In genomic region chr10:33327750-33328149, GRCh38 we compare ENCODE assay signal across 11 cellular contexts. TPM values are rescaled to one million over a fixed set of nuclear protein-coding genes. Genes with fewer than 3 reads are reported as not detected.
DNase-seq lines count a peak whose midpoint lies in the region; FAIRE-seq and TF ChIP-seq lines count a peak whose summit lies in the region.
"Had no signal": no experiment of that assay in that cellular context is flagged by ENCODE, and none has a peak within 500 bp of the region (broad histone marks: within the 10 kb centered on the region; RNA-seq: fewer than 3 reads in every experiment).

No MANE protein-coding gene starts in this region.

- TF ChIP-seq RAD21 in H1 (IDR thresholded peaks at IDR 0.05 in 1 of 2, conservative IDR thresholded peaks at IDR 0.05 in 1 of 2; ENCODE audit: low read depth in 2 of 2, low read length in 2 of 2), result peak; percentile 60 to 69; a peak in 3 of 4 replicates

- H3K36me3 ChIP-seq in H1 (ENCODE audit: control insufficient read depth in 2 of 4, insufficient read depth in 4 of 4, low read length in 3 of 4), result peaks cover 0 to 9% (median 0%) of the 10 kb centered on the region in 4 experiments; a peak in 1 of 8 replicates
- no peaks in the 10 kb centered on the region for H3K36me3 ChIP-seq in mesendoderm (ENCODE audit: control insufficient read depth, insufficient read depth, low read length)
- H3K36me3 ChIP-seq in vagina, result no peaks in the 10 kb centered on the region
- H3K36me3 ChIP-seq in sigmoid colon, result peaks cover 0 to 12% (median 0%) of the 10 kb centered on the region in 4 donors

- intact Hi-C loops in vagina (cut with DNase I) (no loop called here), sigmoid colon (cut with DNase I) (no loop called here)

- H3K56ac ChIP-seq in H1 (replicated peaks; ENCODE audit: insufficient read length, low read depth, low read length) (no peak overlapping the region), mesendoderm (ENCODE audit: low read length) (no peak overlapping the region)

- CTCF ChIA-PET in H1 (lab: Charles Lee; ENCODE audit: partially characterized antibody), result interaction anchor here (0.5 to 3.4 kb wide), 14 partner anchors 9 to 978 kb away, joined by 3 to 10 read pairs (median 4); no protein-coding TSS in a partner anchor

- no peak overlapping the region for H4K8ac ChIP-seq in H1 (ENCODE audit: extremely low read depth, insufficient read depth, low read length)
- H4K8ac ChIP-seq in mesendoderm (ENCODE audit: low read depth, low read length), result no peak overlapping the region

- no peak overlapping the region for H2AK5ac ChIP-seq in H1 (ENCODE audit: low read depth, low read length)
- H2AK5ac ChIP-seq in mesendoderm (ENCODE audit: low read length), result no peak overlapping the region

- H3K4me2 ChIP-seq in H1 (ENCODE audit: insufficient read depth in 1 of 2, low read depth in 2 of 2, low read length in 2 of 2), result no peak overlapping the region
- H3K4me2 ChIP-seq in mesendoderm (ENCODE audit: low read length), result no peak overlapping the region

- H2BK5ac ChIP-seq in H1 (ENCODE audit: low read depth, low read length), result no peak overlapping the region
- no peak overlapping the region for H2BK5ac ChIP-seq in mesendoderm (ENCODE audit: low read length)

- no peaks in the 10 kb centered on the region for H3K79me1 ChIP-seq in H1 (ENCODE audit: low read depth, low read length)
- no peaks in the 10 kb centered on the region for H3K79me1 ChIP-seq in mesendoderm (ENCODE audit: low read length)

- no peak overlapping the region for H4K5ac ChIP-seq in H1 (ENCODE audit: insufficient read length, low read depth, low read length)
- H4K5ac ChIP-seq in mesendoderm (ENCODE audit: low read length), result no peak overlapping the region

- H4K91ac ChIP-seq in H1 (replicated peaks; ENCODE audit: insufficient read length, low read length), result no peak overlapping the region

- H3K9me3 ChIP-seq in H1 (ENCODE audit: insufficient read depth in 2 of 2, low read depth in 1 of 2, low read length in 1 of 2) (no peaks in the 10 kb centered on the region), vagina (no peaks in the 10 kb centered on the region), sigmoid colon (no peaks in the 10 kb centered on the region)

- no peak overlapping the region for H2AFZ ChIP-seq in H1 (ENCODE audit: low read length)

- H3K4me1 ChIP-seq in H1 (replicated peaks in 1 of 4; ENCODE audit: control insufficient read depth in 3 of 4, insufficient read depth in 4 of 4, low read length in 3 of 4) (no peaks in the 10 kb centered on the region), mesendoderm (ENCODE audit: control insufficient read depth, low read depth, low read length) (peaks cover 5% of the 10 kb centered on the region), vagina (peaks cover 17% of the 10 kb centered on the region), sigmoid colon (peaks cover 0 to 54% (median 21%) of the 10 kb centered on the region in 4 donors)

- TF ChIP-seq CTCF in C4-2B (conservative IDR thresholded peaks at IDR 0.05) (peak; percentile 58), LNCaP clone FGC (IDR thresholded peaks at IDR 0.05; ENCODE audit: control insufficient read depth, extremely low read depth, insufficient read depth) (peak; percentile 48), H1 (IDR thresholded peaks at IDR 0.05; ENCODE audit: control extremely low read depth in 1 of 3, insufficient read depth in 1 of 3, low read depth in 1 of 3, low read length in 3 of 3) (peak in 2 of 3 experiments; percentile 36 to 49; a peak in 2 of 4 replicates), vagina (IDR thresholded peaks at IDR 0.05) (no peak), sigmoid colon (IDR thresholded peaks at IDR 0.05) (no peak)

- H3K18ac ChIP-seq in H1 (ENCODE audit: extremely low read depth, low read length) (no peak overlapping the region), mesendoderm (ENCODE audit: low read length) (no peak overlapping the region)

- H2BK12ac ChIP-seq in H1 (ENCODE audit: low read depth, low read length), result no peak overlapping the region

- H3K27ac ChIP-seq in C4-2B (no peak overlapping the region), H1 (ENCODE audit: low read depth, low read length) (no peak overlapping the region), mesendoderm (ENCODE audit: low read depth, low read length) (no peak overlapping the region), vagina (no peak overlapping the region), sigmoid colon (no peak overlapping the region)
- H3K27ac ChIP-seq: epithelial cell of prostate had no signal

- TF ChIP-seq POLR2A in H1 (IDR thresholded peaks at IDR 0.05; ENCODE audit: control extremely low read depth in 1 of 2, low read depth in 2 of 2, low read length in 2 of 2) (no peak), vagina (IDR thresholded peaks at IDR 0.05) (no peak), sigmoid colon (IDR thresholded peaks at IDR 0.05) (no peak)

- no peak overlapping the region for H3K4me3 ChIP-seq in LNCaP clone FGC (ENCODE audit: low read depth, low read length)
- no peak overlapping the region for H3K4me3 ChIP-seq in H1 (ENCODE audit: extremely low read depth in 1 of 4, insufficient read depth in 2 of 4, low read depth in 3 of 4, low read length in 4 of 4)
- H3K4me3 ChIP-seq in mesendoderm (ENCODE audit: low read length), result no peak overlapping the region
- no peak overlapping the region for H3K4me3 ChIP-seq in vagina
- no peak overlapping the region for H3K4me3 ChIP-seq in sigmoid colon

- no peaks in the 10 kb centered on the region for H3K79me2 ChIP-seq in H1 (ENCODE audit: control insufficient read depth in 1 of 2, insufficient read depth in 2 of 2, low read length in 2 of 2)
- H3K79me2 ChIP-seq in mesendoderm (ENCODE audit: control insufficient read depth, insufficient read depth, low read length), result no peaks in the 10 kb centered on the region

- no peak overlapping the region for H2BK20ac ChIP-seq in H1 (ENCODE audit: low read length)

- H3K27me3 ChIP-seq in H1 (replicated peaks in 1 of 4; ENCODE audit: control insufficient read depth in 3 of 4, extremely low read depth in 1 of 4, insufficient read depth in 3 of 4, low read length in 3 of 4) (peaks cover 0 to 3% (median 1%) of the 10 kb centered on the region in 4 experiments; a peak in 3 of 7 replicates), mesendoderm (ENCODE audit: insufficient read depth, low read length, poor library complexity) (no peaks in the 10 kb centered on the region), vagina (no peaks in the 10 kb centered on the region), sigmoid colon (no peaks in the 10 kb centered on the region)

- H3K14ac ChIP-seq in H1 (ENCODE audit: insufficient read length), result no peak overlapping the region

- H3K4ac ChIP-seq in H1 (replicated peaks; ENCODE audit: insufficient read length, low read depth, low read length) (no peak overlapping the region), mesendoderm (ENCODE audit: low read depth, low read length) (no peak overlapping the region)

- POLR2A ChIA-PET in H1 (lab: Charles Lee; ENCODE audit: partially characterized antibody), result no interaction called here

- no peaks in the 10 kb centered on the region for H4K20me1 ChIP-seq in H1 (replicated peaks in 1 of 2; ENCODE audit: control insufficient read depth in 1 of 2, insufficient read depth in 2 of 2, low read length in 2 of 2)

- H2BK15ac ChIP-seq in H1 (ENCODE audit: low read length), result no peak overlapping the region
- no peak overlapping the region for H2BK15ac ChIP-seq in mesendoderm (replicated peaks; ENCODE audit: low read depth)

- no peaks in the 10 kb centered on the region for H3K23me2 ChIP-seq in H1 (ENCODE audit: low read depth, low read length)

- DNase-seq in LNCaP clone FGC (ENCODE audit: low read depth) (no peak), H1 (ENCODE audit: low read depth in 1 of 2, low spot score in 2 of 2) (no peak), mesendoderm (peak; percentile 94), vagina (ENCODE audit: extremely low spot score in 2 of 2) (no peak), NCI-H1092 (lab: John Stamatoyannopoulos, UW) (no peak), medulla oblongata (ENCODE audit: extremely low spot score) (no peak), sigmoid colon (no peak)
- DNase-seq: activated gamma-delta T cell, DMS79 treated with DMSO at 0.1 percent for 48 hours had no signal

- H2BK120ac ChIP-seq in H1 (replicated peaks; ENCODE audit: low read depth, low read length), result no peak overlapping the region
- H2BK120ac ChIP-seq in mesendoderm (ENCODE audit: low read depth, low read length), result no peak overlapping the region

- TF ChIP-seq EP300 in H1 (IDR thresholded peaks at IDR 0.05; ENCODE audit: borderline replicate concordance in 1 of 2, low read depth in 2 of 2, low read length in 2 of 2), result no peak
- no peak for TF ChIP-seq EP300 in sigmoid colon (IDR thresholded peaks at IDR 0.05)

- H3K23ac ChIP-seq in H1 (ENCODE audit: insufficient read length) (no peak overlapping the region), mesendoderm (ENCODE audit: low read length) (no peak overlapping the region)

- FAIRE-seq in H1 (lab: Jason Lieb, UNC), result peak; percentile 60

- H3K9ac ChIP-seq in H1 (replicated peaks in 1 of 4; ENCODE audit: extremely low read depth in 1 of 4, low read depth in 3 of 4, low read length in 3 of 4) (no peak overlapping the region), mesendoderm (ENCODE audit: low read length) (no peak overlapping the region)

TF ChIP-seq in H1, 55 proteins besides CTCF, POLR2A, EP300 and RAD21 (continues in another document):
- TF ChIP-seq TAF1 (IDR thresholded peaks at IDR 0.05; ENCODE audit: low read depth, low read length) (no peak), TCF12 (IDR thresholded peaks at IDR 0.05; ENCODE audit: low read depth, low read length) (no peak), SIRT6 (IDR thresholded peaks at IDR 0.05; ENCODE audit: low read length) (no peak), RXRA (IDR thresholded peaks at IDR 0.05; ENCODE audit: insufficient read depth, low read depth, low read length) (no peak)
- TF ChIP-seq, protein P1, sequence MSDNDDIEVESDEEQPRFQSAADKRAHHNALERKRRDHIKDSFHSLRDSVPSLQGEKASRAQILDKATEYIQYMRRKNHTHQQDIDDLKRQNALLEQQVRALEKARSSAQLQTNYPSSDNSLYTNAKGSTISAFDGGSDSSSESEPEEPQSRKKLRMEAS (IDR thresholded peaks at IDR 0.05), result no peak

RNA-seq across cellular contexts. Expression of gene NRP1, which starts 6.7 kb away (rescaled TPM):
- 2.1 TPM in 2 replicates for total RNA-seq in H1 (2021; fragmentation: NEBNext Ultra II Directional; extraction: Animal tissue kit (Norgen Biotek cat#: 25700))
- 1.2 TPM in 2 replicates for polyA plus RNA-seq in H1 (2011; rRNA removed)
- polyA plus RNA-seq in H1 (2011; cell fraction: cytosol; rRNA removed), result 1.6 TPM
- 2.5 TPM for polyA plus RNA-seq in H1 (2011; cell fraction: nucleus; rRNA removed)
- 1.7 to 4.5 TPM (median 3.1 TPM) in 4 replicates for polyA plus RNA-seq in H1 (2012, experiment 1 of 2)
- 1.0 TPM for polyA plus RNA-seq in H1 (2012, experiment 2 of 2)
- 3.4 TPM for polyA plus RNA-seq in H1 (2013, experiment 1 of 2)
- 3.5 TPM for polyA plus RNA-seq in H1 (2013, experiment 2 of 2)
- polyA minus RNA-seq in H1 (2011; rRNA and poly(A)+ RNA removed), result 2.7 and 3.0 TPM in 2 replicates
- polyA minus RNA-seq in H1 (2011; cell fraction: cytosol; rRNA and poly(A)+ RNA removed), result 4.5 TPM
- 4.5 TPM for polyA minus RNA-seq in H1 (2011; cell fraction: nucleus; rRNA and poly(A)+ RNA removed)
- polyA plus RNA-seq in mesendoderm (2013, experiment 1 of 2), result 2.4 TPM
- 2.0 TPM for polyA plus RNA-seq in mesendoderm (2013, experiment 2 of 2)
- total RNA-seq in vagina, result 52.5 TPM
- 10 to 100 TPM; 44.1 to 52.4 (median 46.9) TPM for total RNA-seq in sigmoid colon
- polyA plus RNA-seq in sigmoid colon, result 10 to 100 TPM in 2 of 3 donors, 1 to 10 TPM in 1; 3.6 to 24.0 (median 18.3) TPM

Comparison
In these comparisons a context has a peak if more than half of its experiments do, and no peak if none do; other contexts are left out.
1. CTCF ChIP-seq: peak in C4-2B (single experiment), LNCaP clone FGC (single experiment) and H1 (2 of 3); none in vagina (0 of 3) and sigmoid colon (0 of 4).
2. RNA of gene NRP1, which starts 6.7 kb away (total RNA-seq): 52.5 TPM in vagina (single experiment) and 44.1 to 52.4 TPM in sigmoid colon; 2.1 TPM in H1; every median in the first group is over 10 times any median in the second.